Comparison of ENCODE assay signal across 1 cellular context in genomic region chr3:142595951-142596725, GRCh38.
TF ChIP-seq lines count a peak whose summit lies in the region.

PLS1 (plus strand) TSS chr3:142596393; CDS start chr3:142664238, 67,845 bp downstream.

TF ChIP-seq in HepG2, 621 proteins besides CTCF, POLR2A, EP300 and RAD21 (continued from another document and continues in another):
- no peak for TF ChIP-seq SATB2 (CRISPR knock-in tag; IDR thresholded peaks at IDR 0.05)
- TF ChIP-seq ZXDC (CRISPR knock-in tag; IDR thresholded peaks at IDR 0.05) = 0 out of 2 replicates have a peak, but pooled peaks have one; percentile 73
- TF ChIP-seq RARG (CRISPR knock-in tag; IDR thresholded peaks at IDR 0.05; ENCODE audit: low read depth) = no peak
- TF ChIP-seq, protein P1, sequence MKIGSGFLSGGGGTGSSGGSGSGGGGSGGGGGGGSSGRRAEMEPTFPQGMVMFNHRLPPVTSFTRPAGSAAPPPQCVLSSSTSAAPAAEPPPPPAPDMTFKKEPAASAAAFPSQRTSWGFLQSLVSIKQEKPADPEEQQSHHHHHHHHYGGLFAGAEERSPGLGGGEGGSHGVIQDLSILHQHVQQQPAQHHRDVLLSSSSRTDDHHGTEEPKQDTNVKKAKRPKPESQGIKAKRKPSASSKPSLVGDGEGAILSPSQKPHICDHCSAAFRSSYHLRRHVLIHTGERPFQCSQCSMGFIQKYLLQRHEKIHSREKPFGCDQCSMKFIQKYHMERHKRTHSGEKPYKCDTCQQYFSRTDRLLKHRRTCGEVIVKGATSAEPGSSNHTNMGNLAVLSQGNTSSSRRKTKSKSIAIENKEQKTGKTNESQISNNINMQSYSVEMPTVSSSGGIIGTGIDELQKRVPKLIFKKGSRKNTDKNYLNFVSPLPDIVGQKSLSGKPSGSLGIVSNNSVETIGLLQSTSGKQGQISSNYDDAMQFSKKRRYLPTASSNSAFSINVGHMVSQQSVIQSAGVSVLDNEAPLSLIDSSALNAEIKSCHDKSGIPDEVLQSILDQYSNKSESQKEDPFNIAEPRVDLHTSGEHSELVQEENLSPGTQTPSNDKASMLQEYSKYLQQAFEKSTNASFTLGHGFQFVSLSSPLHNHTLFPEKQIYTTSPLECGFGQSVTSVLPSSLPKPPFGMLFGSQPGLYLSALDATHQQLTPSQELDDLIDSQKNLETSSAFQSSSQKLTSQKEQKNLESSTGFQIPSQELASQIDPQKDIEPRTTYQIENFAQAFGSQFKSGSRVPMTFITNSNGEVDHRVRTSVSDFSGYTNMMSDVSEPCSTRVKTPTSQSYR (CRISPR knock-in tag; IDR thresholded peaks at IDR 0.05; ENCODE audit: borderline replicate concordance) = no peak
- TF ChIP-seq DZIP1 (CRISPR knock-in tag; IDR thresholded peaks at IDR 0.05) = 0 out of 2 replicates have a peak, but pooled peaks have one; percentile 60
- TF ChIP-seq CCDC6 (CRISPR knock-in tag; IDR thresholded peaks at IDR 0.05) = peak; percentile 10; the same call in 1 of the 2 replicates
- TF ChIP-seq, protein P2, sequence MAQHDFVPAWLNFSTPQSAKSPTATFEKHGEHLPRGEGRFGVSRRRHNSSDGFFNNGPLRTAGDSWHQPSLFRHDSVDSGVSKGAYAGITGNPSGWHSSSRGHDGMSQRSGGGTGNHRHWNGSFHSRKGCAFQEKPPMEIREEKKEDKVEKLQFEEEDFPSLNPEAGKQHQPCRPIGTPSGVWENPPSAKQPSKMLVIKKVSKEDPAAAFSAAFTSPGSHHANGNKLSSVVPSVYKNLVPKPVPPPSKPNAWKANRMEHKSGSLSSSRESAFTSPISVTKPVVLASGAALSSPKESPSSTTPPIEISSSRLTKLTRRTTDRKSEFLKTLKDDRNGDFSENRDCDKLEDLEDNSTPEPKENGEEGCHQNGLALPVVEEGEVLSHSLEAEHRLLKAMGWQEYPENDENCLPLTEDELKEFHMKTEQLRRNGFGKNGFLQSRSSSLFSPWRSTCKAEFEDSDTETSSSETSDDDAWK (CRISPR knock-in tag; IDR thresholded peaks at IDR 0.05) = no peak
- peak; percentile 83 for TF ChIP-seq GATAD2A (CRISPR knock-in tag; IDR thresholded peaks at IDR 0.05)
- no peak for TF ChIP-seq FOSL1 (CRISPR knock-in tag; IDR thresholded peaks at IDR 0.05; ENCODE audit: borderline replicate concordance)
- TF ChIP-seq YY1 (IDR thresholded peaks at IDR 0.05; ENCODE audit: insufficient read depth, insufficient replicate concordance, low read depth, low read length) = peak; percentile 84
- TF ChIP-seq PREB (CRISPR knock-in tag; IDR thresholded peaks at IDR 0.05) = no peak
- no peak for TF ChIP-seq NR1H2 (CRISPR knock-in tag; IDR thresholded peaks at IDR 0.05; ENCODE audit: borderline replicate concordance, low read depth)
- peak; percentile 95 for TF ChIP-seq HNRNPL (IDR thresholded peaks at IDR 0.05; ENCODE audit: low read depth, low read length)
- TF ChIP-seq ZMYM4 (CRISPR knock-in tag; IDR thresholded peaks at IDR 0.05) = peak; percentile 90
- 0 out of 2 replicates have a peak, but pooled peaks have one; percentile 66 for TF ChIP-seq ZSCAN21 (CRISPR knock-in tag; IDR thresholded peaks at IDR 0.05; ENCODE audit: borderline replicate concordance)
- TF ChIP-seq SPEN (CRISPR knock-in tag; IDR thresholded peaks at IDR 0.05; ENCODE audit: low read depth) = peak; percentile 56; the same call in 1 of the 2 replicates
- no peak for TF ChIP-seq ZNF24 (IDR thresholded peaks at IDR 0.05)
- peak; percentile 82 for TF ChIP-seq SRY (CRISPR knock-in tag; IDR thresholded peaks at IDR 0.05)
- TF ChIP-seq SOX13 (IDR thresholded peaks at IDR 0.05) = peak; percentile 43; the same call in 1 of the 2 replicates
- peak in 1 of 2 experiments; percentile 47; a peak in 2 of 4 replicates for TF ChIP-seq SOX13 (CRISPR knock-in tag; conservative IDR thresholded peaks at IDR 0.05 in 1 of 2, IDR thresholded peaks at IDR 0.05 in 1 of 2)
- peak; percentile 88 for TF ChIP-seq SMAD3 (CRISPR knock-in tag; IDR thresholded peaks at IDR 0.05)
- TF ChIP-seq GLI4 (CRISPR knock-in tag; IDR thresholded peaks at IDR 0.05; ENCODE audit: borderline replicate concordance) = peak; percentile 77; the same call in 1 of the 2 replicates
- TF ChIP-seq, protein P3, sequence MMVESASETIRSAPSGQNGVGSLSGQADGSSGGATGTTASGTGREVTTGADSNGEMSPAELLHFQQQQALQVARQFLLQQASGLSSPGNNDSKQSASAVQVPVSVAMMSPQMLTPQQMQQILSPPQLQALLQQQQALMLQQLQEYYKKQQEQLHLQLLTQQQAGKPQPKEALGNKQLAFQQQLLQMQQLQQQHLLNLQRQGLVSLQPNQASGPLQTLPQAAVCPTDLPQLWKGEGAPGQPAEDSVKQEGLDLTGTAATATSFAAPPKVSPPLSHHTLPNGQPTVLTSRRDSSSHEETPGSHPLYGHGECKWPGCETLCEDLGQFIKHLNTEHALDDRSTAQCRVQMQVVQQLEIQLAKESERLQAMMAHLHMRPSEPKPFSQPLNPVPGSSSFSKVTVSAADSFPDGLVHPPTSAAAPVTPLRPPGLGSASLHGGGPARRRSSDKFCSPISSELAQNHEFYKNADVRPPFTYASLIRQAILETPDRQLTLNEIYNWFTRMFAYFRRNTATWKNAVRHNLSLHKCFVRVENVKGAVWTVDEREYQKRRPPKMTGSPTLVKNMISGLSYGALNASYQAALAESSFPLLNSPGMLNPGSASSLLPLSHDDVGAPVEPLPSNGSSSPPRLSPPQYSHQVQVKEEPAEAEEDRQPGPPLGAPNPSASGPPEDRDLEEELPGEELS (CRISPR knock-in tag; IDR thresholded peaks at IDR 0.05) = 0 out of 2 replicates have a peak, but pooled peaks have one; percentile 31
- no peak for TF ChIP-seq ZBTB44 (CRISPR knock-in tag; IDR thresholded peaks at IDR 0.05)
- TF ChIP-seq GFI1 (CRISPR knock-in tag; IDR thresholded peaks at IDR 0.05; ENCODE audit: borderline replicate concordance) = peak; percentile 20; the same call in 1 of the 2 replicates
- TF ChIP-seq CBX5 (CRISPR knock-in tag; IDR thresholded peaks at IDR 0.05; ENCODE audit: borderline replicate concordance) = peak; percentile 92
- TF ChIP-seq ZNF280B (CRISPR knock-in tag; IDR thresholded peaks at IDR 0.05; ENCODE audit: borderline replicate concordance) = peak; percentile 91
- no peak for TF ChIP-seq ZNF530 (CRISPR knock-in tag; IDR thresholded peaks at IDR 0.05; ENCODE audit: low read depth)
- peak; percentile 97 for TF ChIP-seq TARDBP (CRISPR knock-in tag; IDR thresholded peaks at IDR 0.05)
- TF ChIP-seq NFE2L1 (CRISPR knock-in tag; IDR thresholded peaks at IDR 0.05; ENCODE audit: borderline replicate concordance) = 0 out of 2 replicates have a peak, but pooled peaks have one; percentile 22
- TF ChIP-seq PLRG1 (conservative IDR thresholded peaks at IDR 0.05) = no peak
- TF ChIP-seq WIZ (CRISPR knock-in tag; IDR thresholded peaks at IDR 0.05) = no peak
- TF ChIP-seq TIGD3 (CRISPR knock-in tag; IDR thresholded peaks at IDR 0.05; ENCODE audit: borderline replicate concordance) = peak; percentile 69; the same call in 1 of the 2 replicates
- no peak for TF ChIP-seq NFE2 (CRISPR knock-in tag; IDR thresholded peaks at IDR 0.05)
- TF ChIP-seq ZNF484 (CRISPR knock-in tag; IDR thresholded peaks at IDR 0.05; ENCODE audit: borderline replicate concordance, low read depth) = no peak
- TF ChIP-seq ZNF562 (CRISPR knock-in tag; IDR thresholded peaks at IDR 0.05; ENCODE audit: borderline replicate concordance) = no peak
- TF ChIP-seq MED13 (CRISPR knock-in tag; IDR thresholded peaks at IDR 0.05) = no peak
- 0 out of 2 replicates have a peak, but pooled peaks have one; percentile 23 for TF ChIP-seq MAF1 (CRISPR knock-in tag; IDR thresholded peaks at IDR 0.05; ENCODE audit: borderline replicate concordance)
- peak; percentile 75; the same call in 1 of the 2 replicates for TF ChIP-seq SIN3A (IDR thresholded peaks at IDR 0.05; ENCODE audit: borderline replicate concordance, low read depth, low read length)
- TF ChIP-seq ZNF768 (CRISPR knock-in tag; IDR thresholded peaks at IDR 0.05) = peak; percentile 67; the same call in 1 of the 2 replicates
- TF ChIP-seq AGO2 (optimal IDR thresholded peaks at IDR 0.05; ENCODE audit: low read depth, low read length) = peak; percentile 48
- TF ChIP-seq ZBTB25 (CRISPR knock-in tag; IDR thresholded peaks at IDR 0.05) = no peak
